Comparison of ENCODE assay signal across 8 cellular contexts in the genomic region with DNA sequence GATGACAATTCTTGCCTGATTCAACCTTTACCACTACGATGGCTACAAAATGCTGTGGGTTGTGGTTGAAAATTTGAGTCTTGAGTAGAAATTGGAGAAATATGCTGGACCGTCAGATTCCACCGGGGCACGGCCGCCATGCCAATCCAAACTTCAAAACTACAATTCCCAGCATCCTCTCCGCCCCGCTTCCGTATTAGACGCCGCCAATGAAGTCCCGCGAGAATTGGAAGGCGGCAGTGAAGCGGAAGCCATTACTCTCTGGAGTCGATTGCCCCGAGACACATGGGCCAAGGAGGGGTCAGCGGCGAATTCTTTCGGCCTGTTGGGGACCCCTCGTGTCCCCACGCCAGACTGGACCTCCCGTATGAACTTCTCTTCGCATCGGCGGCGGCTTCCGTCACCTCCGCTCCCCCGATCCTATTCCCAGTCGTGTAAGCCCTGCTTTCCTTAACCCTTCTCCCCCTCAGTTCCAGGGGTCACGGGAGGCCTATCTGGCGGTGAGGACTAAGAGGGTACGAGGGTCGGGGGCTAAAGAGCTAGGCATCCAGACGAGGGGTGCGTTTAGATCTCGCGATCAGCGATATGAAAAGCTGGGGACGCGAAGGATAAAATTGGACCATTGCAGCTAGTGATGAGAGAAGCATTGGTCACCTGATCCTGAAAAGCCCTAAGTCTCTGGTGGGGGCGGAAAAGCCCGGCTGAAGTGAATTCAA. TPM values are rescaled to one million over a fixed set of nuclear protein-coding genes. Genes with fewer than 3 reads are reported as not detected.
DNase-seq lines count a peak whose midpoint lies in the region; ATAC-seq and TF ChIP-seq lines count a peak whose summit lies in the region.

A gene (plus strand): TSS at position 239 of the 716 bp plus-strand sequence. CDS start 15,620 bp downstream, outside the sequence.

- no peaks in the 10 kb centered on the region for H3K27me3 ChIP-seq in OCI-LY3 (ENCODE audit: low read depth, low read length)

- ATAC-seq in GM21447 (IDR thresholded peaks at IDR 0.05; ENCODE audit: unreplicated experiment): peak; percentile 95

- H3K4me2 ChIP-seq in OCI-LY3 (ENCODE audit: low read length): peak within 1 kb of the TSS; percentile 86

- H3K9ac ChIP-seq in OCI-LY3 (ENCODE audit: low read length): peak within 1 kb of the TSS; percentile 96

- TF ChIP-seq CTCF in OCI-LY3 (IDR thresholded peaks at IDR 0.05; ENCODE audit: low read depth, low read length): no peak

- H3K27ac ChIP-seq in OCI-LY3 (ENCODE audit: low read length): peak within 1 kb of the TSS; percentile 61

- H3K79me2 ChIP-seq in OCI-LY3 (ENCODE audit: low read length): peaks cover 52% of the 10 kb centered on the region

- in situ Hi-C loops in Caki2 (cut with HindIII; ENCODE audit: low pct_unique_long_range_greater_than_20kb, low sequenced_read_pairs): no loop called here

- H3K9me3 ChIP-seq in OCI-LY3 (ENCODE audit: insufficient read depth, low read length): peaks cover 24% of the 10 kb centered on the region

- peaks cover 5% of the 10 kb centered on the region for H3K4me1 ChIP-seq in OCI-LY3 (ENCODE audit: low read length)

- peaks cover 13% of the 10 kb centered on the region for H4K20me1 ChIP-seq in OCI-LY3 (ENCODE audit: insufficient read depth, low read length)

- H2AFZ ChIP-seq in OCI-LY3 (ENCODE audit: low read depth, low read length): peak within 1 kb of the TSS; percentile 100

- H3K4me3 ChIP-seq in OCI-LY3 (ENCODE audit: low read length): peak within 1 kb of the TSS; percentile 94

- peak; percentile 72 for DNase-seq in Caki2 (ENCODE audit: low read depth)
- DNase-seq in HuH-7 (ENCODE audit: low spot score): peak; percentile 60
- peak; percentile 89 for DNase-seq in activated CD8-positive, alpha-beta memory T cell treated with anti-CD3 and anti-CD28 coated beads, Interleukin-2, amount 50 U/mL, for 48 hours
- DNase-seq in epidermal melanocyte (ENCODE audit: insufficient read length, low spot score): peak; percentile 93
- peak; percentile 88 for DNase-seq in middle frontal gyrus (ENCODE audit: extremely low spot score, low spot score)
- peak; percentile 76 to 82 for DNase-seq in stimulated activated CD8-positive, alpha-beta memory T cell treated with anti-CD3 and anti-CD28 coated beads, Interleukin-2, amount 100 ng/mL, for 48 hours (ENCODE audit: low read depth in 2 of 2)

- peaks cover 40% of the 10 kb centered on the region for H3K36me3 ChIP-seq in OCI-LY3 (replicated peaks; ENCODE audit: low read depth, low read length)

RNA-seq across cellular contexts. Expression of the gene that starts here (rescaled TPM):
- 7.1 and 16.2 TPM in 2 replicates for total RNA-seq in Caki2 (2014; rRNA removed; shearing (Covaris generic); ENCODE audit: low replicate concordance)

Comparison
In these comparisons a context has a peak if more than half of its experiments do, and no peak if none do; other contexts are left out.
1. Peak in every context shown above with its lines: DNase-seq, ATAC-seq, H3K4me3 ChIP-seq and H3K27ac ChIP-seq.